In genomic region chr7:74542558-74543117, GRCh38 we compare ENCODE assay signal across 12 cellular contexts.
A peak's percentile ranks its signal among the peaks of the same experiment; 100 is the strongest.
DNase-seq lines count a peak whose midpoint lies in the region; ATAC-seq and TF ChIP-seq lines count a peak whose summit lies in the region.
"Had no signal": no experiment of that assay in that cellular context is flagged by ENCODE, and none has a peak within 500 bp of the region (broad histone marks: within the 10 kb centered on the region; RNA-seq: fewer than 3 reads in every experiment).

No MANE protein-coding gene starts in this region.

- BruUV-seq in MCF 10A (replicated peaks; lab: Mats Ljungman, UMichigan) = no TSS peak

- intact Hi-C loops in MCF 10A (cut with micrococcal nuclease) = loop anchor here (5.0 to 10.0 kb wide), 2 partner anchors 60 to 88 kb away; partner anchors contain the start of gene GTF2IRD1

- peaks cover 71% of the 10 kb centered on the region for H3K36me3 Mint-ChIP-seq in MCF 10A (ENCODE audit: insufficient read depth, unreplicated experiment)
- H3K36me3 Mint-ChIP-seq in WTC11 = peaks cover 27% of the 10 kb centered on the region
- H3K36me3 Mint-ChIP-seq: CD8-positive, alpha-beta memory T cell; natural killer cell treated with Interleukin-12 subunit alpha and Interleukin-12 subunit beta and Interleukin-15 and Interleukin-18, amount 100 ng/mL, for 72 hours had no signal

- peak; percentile 47 for DNase-seq in HT-29 (ENCODE audit: low spot score)
- DNase-seq in NCI-H2196 treated with DMSO at 0.1 percent for 48 hours (lab: John Stamatoyannopoulos, UW; ENCODE audit: unreplicated experiment) = peak; percentile 64
- DNase-seq in MCF 10A (ENCODE audit: unreplicated experiment) = peak; percentile 79
- DNase-seq in pons (ENCODE audit: low spot score) = peak; percentile 53
- DNase-seq in KG1 (lab: John Stamatoyannopoulos, UW) = no peak
- DNase-seq in WTC11 (ENCODE audit: low spot score) = no peak
- DNase-seq: activated gamma-delta T cell treated with Interleukin-2 at 50 U/mL for 16 hours; CD8-positive, alpha-beta memory T cell had no signal

- no peak overlapping the region for H3K4me3 Mint-ChIP-seq in MCF 10A (ENCODE audit: unreplicated experiment)
- H3K4me3 Mint-ChIP-seq in WTC11 = no peak overlapping the region
- H3K4me3 Mint-ChIP-seq: CD8-positive, alpha-beta memory T cell; dendritic cell treated with granulocyte-macrophage colony-stimulating factor and Interleukin-4, amounts not matched to agents 40 ng/mL and 50 ng/mL, for 4 days; natural killer cell treated with Interleukin-12 subunit alpha and Interleukin-12 subunit beta and Interleukin-15 and Interleukin-18, amount 100 ng/mL, for 72 hours had no signal

- H3K27ac Mint-ChIP-seq in MCF 10A (ENCODE audit: low read depth, unreplicated experiment) = peak overlapping the region; percentile 17
- H3K27ac Mint-ChIP-seq in WTC11 = no peak overlapping the region
- H3K27ac Mint-ChIP-seq: dendritic cell treated with granulocyte-macrophage colony-stimulating factor and Interleukin-4, amounts not matched to agents 40 ng/mL and 50 ng/mL, for 4 days; natural killer cell treated with Interleukin-12 subunit alpha and Interleukin-12 subunit beta and Interleukin-15 and Interleukin-18, amount 100 ng/mL, for 72 hours had no signal

- H3K9me3 Mint-ChIP-seq in MCF 10A (ENCODE audit: unreplicated experiment) = no peaks in the 10 kb centered on the region
- no peaks in the 10 kb centered on the region for H3K9me3 Mint-ChIP-seq in WTC11
- H3K9me3 Mint-ChIP-seq: natural killer cell treated with Interleukin-12 subunit alpha and Interleukin-12 subunit beta and Interleukin-15 and Interleukin-18, amount 100 ng/mL, for 72 hours had no signal

- H3K4me1 Mint-ChIP-seq in MCF 10A (ENCODE audit: insufficient read depth, unreplicated experiment) = peaks cover 7% of the 10 kb centered on the region
- no peaks in the 10 kb centered on the region for H3K4me1 Mint-ChIP-seq in WTC11
- H3K4me1 Mint-ChIP-seq: CD8-positive, alpha-beta memory T cell had no signal

- TF ChIP-seq CTCF in MCF 10A (IDR thresholded peaks at IDR 0.05; ENCODE audit: unreplicated experiment) (no peak), WTC11 (IDR thresholded peaks at IDR 0.05) (no peak)

- no peak for ATAC-seq in GM21390 (IDR thresholded peaks at IDR 0.05; ENCODE audit: unreplicated experiment)
- no peak for ATAC-seq in WTC11
- ATAC-seq in HG03280 (IDR thresholded peaks at IDR 0.05; ENCODE audit: unreplicated experiment) = no peak

- H3K27me3 Mint-ChIP-seq in MCF 10A (ENCODE audit: insufficient read depth, unreplicated experiment) (no peaks in the 10 kb centered on the region), WTC11 (ENCODE audit: low read depth) (no peaks in the 10 kb centered on the region)
- H3K27me3 Mint-ChIP-seq: CD8-positive, alpha-beta memory T cell; dendritic cell treated with granulocyte-macrophage colony-stimulating factor and Interleukin-4, amounts not matched to agents 40 ng/mL and 50 ng/mL, for 4 days; natural killer cell treated with Interleukin-12 subunit alpha and Interleukin-12 subunit beta and Interleukin-15 and Interleukin-18, amount 100 ng/mL, for 72 hours had no signal

- POLR2A ChIA-PET in MCF 10A (lab: Yijun Ruan, JAX) (interaction anchor here (0.5 to 2.7 kb wide), 14 partner anchors 15 to 129 kb away, joined by 3 to 15 read pairs (median 4); no protein-coding TSS in a partner anchor), WTC11 (lab: Charles Lee) (no interaction called here)

- CTCF ChIA-PET in MCF 10A (lab: Yijun Ruan, JAX) = interaction anchor here (0.7 to 4.3 kb wide), 5 partner anchors 64 to 378 kb away, joined by 3 to 32 read pairs (median 3); no protein-coding TSS in a partner anchor
- CTCF ChIA-PET in WTC11 (lab: Charles Lee) = interaction anchor here (1.7 kb wide), 1 partner anchor 41 kb away, joined by 4 read pairs; no protein-coding TSS in a partner anchor

TF ChIP-seq in WTC11, 78 proteins besides CTCF, POLR2A, EP300 and RAD21:
- TF ChIP-seq TEAD4 (CRISPR knock-in tag; IDR thresholded peaks at IDR 0.05) (no peak), NFYB (CRISPR knock-in tag; conservative IDR thresholded peaks at IDR 0.05; ENCODE audit: low read depth) (no peak), ZBTB21 (CRISPR knock-in tag; IDR thresholded peaks at IDR 0.05; ENCODE audit: borderline replicate concordance) (no peak), GABPB1 (CRISPR knock-in tag; IDR thresholded peaks at IDR 0.05) (no peak), AFF4 (CRISPR knock-in tag; IDR thresholded peaks at IDR 0.05; ENCODE audit: borderline replicate concordance) (no peak), ATF1 (CRISPR knock-in tag; IDR thresholded peaks at IDR 0.05) (no peak), GTF2I (CRISPR knock-in tag; conservative IDR thresholded peaks at IDR 0.05) (no peak), MLX (CRISPR knock-in tag; IDR thresholded peaks at IDR 0.05) (no peak), SMAD3 (CRISPR knock-in tag; IDR thresholded peaks at IDR 0.05; ENCODE audit: borderline replicate concordance) (no peak), GRHL2 (CRISPR knock-in tag; IDR thresholded peaks at IDR 0.05; ENCODE audit: insufficient replicate concordance, severe bottlenecking) (no peak), ETV6 (CRISPR knock-in tag; IDR thresholded peaks at IDR 0.05) (no peak), CREB1 (CRISPR knock-in tag; IDR thresholded peaks at IDR 0.05) (no peak), ELF4 (CRISPR knock-in tag; IDR thresholded peaks at IDR 0.05; ENCODE audit: low read depth) (no peak), ZNF671 (CRISPR knock-in tag; IDR thresholded peaks at IDR 0.05) (no peak), FOXP1 (CRISPR knock-in tag; IDR thresholded peaks at IDR 0.05; ENCODE audit: borderline replicate concordance) (no peak)
- TF ChIP-seq, protein P1, sequence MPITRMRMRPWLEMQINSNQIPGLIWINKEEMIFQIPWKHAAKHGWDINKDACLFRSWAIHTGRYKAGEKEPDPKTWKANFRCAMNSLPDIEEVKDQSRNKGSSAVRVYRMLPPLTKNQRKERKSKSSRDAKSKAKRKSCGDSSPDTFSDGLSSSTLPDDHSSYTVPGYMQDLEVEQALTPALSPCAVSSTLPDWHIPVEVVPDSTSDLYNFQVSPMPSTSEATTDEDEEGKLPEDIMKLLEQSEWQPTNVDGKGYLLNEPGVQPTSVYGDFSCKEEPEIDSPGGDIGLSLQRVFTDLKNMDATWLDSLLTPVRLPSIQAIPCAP (CRISPR knock-in tag; IDR thresholded peaks at IDR 0.05) = no peak
- TF ChIP-seq, protein P2, sequence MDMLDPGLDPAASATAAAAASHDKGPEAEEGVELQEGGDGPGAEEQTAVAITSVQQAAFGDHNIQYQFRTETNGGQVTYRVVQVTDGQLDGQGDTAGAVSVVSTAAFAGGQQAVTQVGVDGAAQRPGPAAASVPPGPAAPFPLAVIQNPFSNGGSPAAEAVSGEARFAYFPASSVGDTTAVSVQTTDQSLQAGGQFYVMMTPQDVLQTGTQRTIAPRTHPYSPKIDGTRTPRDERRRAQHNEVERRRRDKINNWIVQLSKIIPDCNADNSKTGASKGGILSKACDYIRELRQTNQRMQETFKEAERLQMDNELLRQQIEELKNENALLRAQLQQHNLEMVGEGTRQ (CRISPR knock-in tag; IDR thresholded peaks at IDR 0.05) = no peak

Comparison
In these comparisons a context has a peak if more than half of its experiments do, and no peak if none do; other contexts are left out.
1. DNase-seq: peak in HT-29 (single experiment), NCI-H2196 treated with DMSO at 0.1 percent for 48 hours (single experiment), MCF 10A (single experiment) and pons (single experiment); none in KG1 (single experiment) and WTC11 (single experiment).